In genomic region chr13:27662738-27663470, GRCh38 we compare ENCODE assay signal across 20 cellular contexts. TPM values are rescaled to one million over a fixed set of nuclear protein-coding genes. Genes with fewer than 3 reads are reported as not detected.
A peak's percentile ranks its signal among the peaks of the same experiment; 100 is the strongest.
DNase-seq lines count a peak whose midpoint lies in the region; ATAC-seq, FAIRE-seq and TF ChIP-seq lines count a peak whose summit lies in the region.
"Had no signal": no experiment of that assay in that cellular context is flagged by ENCODE, and none has a peak within 500 bp of the region (broad histone marks: within the 10 kb centered on the region; RNA-seq: fewer than 3 reads in every experiment).

No MANE protein-coding gene starts in this region.

- dilution Hi-C loops in keratinocyte (cut with MboI; ENCODE audit: extremely low pct_ligation_motif_present, low sequenced_read_pairs) = no loop called here

- no peak overlapping the region for H3K4me3 ChIP-seq in right atrium auricular region
- H3K4me3 ChIP-seq in keratinocyte (ENCODE audit: control insufficient read depth in 2 of 3, extremely low read depth in 1 of 3, insufficient read depth in 2 of 3, low read depth in 1 of 3, low read length in 3 of 3) = no peak overlapping the region
- H3K4me3 ChIP-seq: GM23338, SJSA1 had no signal

- no peaks in the 10 kb centered on the region for H3K9me3 ChIP-seq in right atrium auricular region
- no peaks in the 10 kb centered on the region for H3K9me3 ChIP-seq in keratinocyte (ENCODE audit: control insufficient read depth, low read depth, low read length)
- H3K9me3 ChIP-seq: SJSA1 had no signal

- no peaks in the 10 kb centered on the region for H4K20me1 ChIP-seq in keratinocyte (ENCODE audit: control insufficient read depth, extremely low read depth, insufficient read depth, low read length)

- H3K4me1 ChIP-seq in right atrium auricular region = peaks cover 0 to 44% of the 10 kb centered on the region in 2 donors
- peaks cover 31% of the 10 kb centered on the region for H3K4me1 ChIP-seq in keratinocyte (ENCODE audit: control insufficient read depth, extremely low read depth, insufficient read depth, low read length)
- H3K4me1 ChIP-seq: SJSA1 had no signal

- TF ChIP-seq CTCF in right atrium auricular region (IDR thresholded peaks at IDR 0.05) (no peak), keratinocyte (optimal IDR thresholded peaks at IDR 0.05 in 1 of 3, IDR thresholded peaks at IDR 0.05 in 1 of 3, conservative IDR thresholded peaks at IDR 0.05 in 1 of 3; ENCODE audit: extremely low read depth in 1 of 3, insufficient read depth in 2 of 3, low read length in 3 of 3) (no peak)

- H3K27me3 ChIP-seq in right atrium auricular region (no peaks in the 10 kb centered on the region), keratinocyte (ENCODE audit: control insufficient read depth, extremely low read depth, insufficient read depth, low read length) (no peaks in the 10 kb centered on the region)
- H3K27me3 ChIP-seq: SJSA1 had no signal

- peak; percentile 62 for ATAC-seq in left ventricle myocardium superior
- no peak for ATAC-seq in HG03378 (IDR thresholded peaks at IDR 0.05; ENCODE audit: unreplicated experiment)
- no peak for ATAC-seq in GM18511 (IDR thresholded peaks at IDR 0.05; ENCODE audit: unreplicated experiment)
- ATAC-seq: HCT116, PC-3 had no signal

- intact Hi-C loops in left ventricle myocardium superior (cut with micrococcal nuclease) = no loop called here

- H3K9ac ChIP-seq in keratinocyte (ENCODE audit: control insufficient read depth, extremely low read depth, insufficient read depth, low read length) = no peak overlapping the region

- peaks cover 3% of the 10 kb centered on the region for H3K9me1 ChIP-seq in keratinocyte (ENCODE audit: control insufficient read depth, extremely low read depth, insufficient read depth, low read length)

- H3K36me3 ChIP-seq in right atrium auricular region (no peaks in the 10 kb centered on the region), keratinocyte (ENCODE audit: control insufficient read depth in 2 of 2, extremely low read depth in 1 of 2, insufficient read depth in 2 of 2, low read length in 2 of 2) (peaks cover 2% of the 10 kb centered on the region in 2 experiments)
- H3K36me3 ChIP-seq: SJSA1 had no signal

- H2AFZ ChIP-seq in keratinocyte (ENCODE audit: control insufficient read depth, low read length) = no peak overlapping the region
- H2AFZ ChIP-seq: GM23338 had no signal

- peaks cover 3% of the 10 kb centered on the region for H3K79me2 ChIP-seq in keratinocyte (ENCODE audit: control insufficient read depth, insufficient read depth, low read length)

- FAIRE-seq in keratinocyte (lab: Jason Lieb, UNC) = no peak
- FAIRE-seq: G401.6, GM19239 had no signal

- H3K4me2 ChIP-seq in keratinocyte (ENCODE audit: control insufficient read depth, extremely low read depth, insufficient read depth, low read depth, low read length) = peak overlapping the region; percentile 12
- H3K4me2 ChIP-seq: GM23338 had no signal

- H3K27ac ChIP-seq in right atrium auricular region (no peak overlapping the region), keratinocyte (ENCODE audit: control insufficient read depth, insufficient read depth, low read length) (no peak overlapping the region)
- H3K27ac ChIP-seq: SJSA1 had no signal

- DNase-seq in left ventricle myocardium superior (no peak), right atrium auricular region (ENCODE audit: low spot score) (no peak), NCI-H524 (lab: John Stamatoyannopoulos, UW) (peak; percentile 57 to 73), keratinocyte (ENCODE audit: low read depth, low spot score) (no peak)
- no peak for DNase-seq in activated T-cell treated with anti-CD3 and anti-CD28 coated beads, Interleukin-2, amount 50 U/mL, for 1 hour
- DNase-seq: ACHN, C1 segment of cervical spinal cord, COR-L47, DMS 273 treated with DMSO at 0.1 percent for 48 hours, DND-41, NCI-H1105, NCI-H2081, PC-3 had no signal

RNA-seq across cellular contexts. Expression of gene POLR1D, which starts 41.2 kb away (rescaled TPM):
- total RNA-seq in left ventricle myocardium superior (97.4 TPM), right atrium auricular region (10 to 100 TPM; 75.6 to 89.3 TPM)
- polyA plus RNA-seq in keratinocyte = 152 to 235 TPM (median 204 TPM) in 3 replicates
- 183 TPM for polyA plus RNA-seq in keratinocyte (2011; ENCODE audit: low read depth)
- polyA plus RNA-seq in keratinocyte (2011; cell fraction: cytosol; rRNA removed) = 199 and 322 TPM in 2 replicates
- 96.8 and 102 TPM in 2 replicates for polyA plus RNA-seq in keratinocyte (2011; cell fraction: nucleus; rRNA removed)
- polyA plus RNA-seq in keratinocyte (2012; ENCODE audit: low replicate concordance) = 193 and 217 TPM in 2 replicates
- polyA minus RNA-seq in keratinocyte = 29.4 to 86.5 TPM (median 63.1 TPM) in 3 replicates
- polyA minus RNA-seq in keratinocyte (2011; cell fraction: cytosol; rRNA and poly(A)+ RNA removed) = 79.4 TPM
- polyA minus RNA-seq in keratinocyte (2011; cell fraction: nucleus; rRNA and poly(A)+ RNA removed) = 18.8 and 27.7 TPM in 2 replicates

RNA-seq across cellular contexts. Expression of gene LNX2, which starts 42.6 kb away (rescaled TPM):
- 11.4 TPM for total RNA-seq in left ventricle myocardium superior
- 10 to 100 TPM; 13.0 to 15.2 TPM for total RNA-seq in right atrium auricular region
- polyA plus RNA-seq in keratinocyte = 12.1 to 17.0 TPM (median 14.4 TPM) in 3 replicates
- polyA plus RNA-seq in keratinocyte (2011; ENCODE audit: low read depth) = 5.5 TPM
- polyA plus RNA-seq in keratinocyte (2011; cell fraction: cytosol; rRNA removed) = 9.5 and 13.5 TPM in 2 replicates
- polyA plus RNA-seq in keratinocyte (2011; cell fraction: nucleus; rRNA removed) = 18.1 and 19.1 TPM in 2 replicates
- polyA plus RNA-seq in keratinocyte (2012; ENCODE audit: low replicate concordance) = 9.1 and 10.4 TPM in 2 replicates
- polyA minus RNA-seq in keratinocyte = 16.2 to 22.1 TPM (median 19.6 TPM) in 3 replicates
- 11.5 TPM for polyA minus RNA-seq in keratinocyte (2011; cell fraction: cytosol; rRNA and poly(A)+ RNA removed)
- polyA minus RNA-seq in keratinocyte (2011; cell fraction: nucleus; rRNA and poly(A)+ RNA removed) = 17.7 and 35.8 TPM in 2 replicates

Comparison
In these comparisons a context has a peak if more than half of its experiments do, and no peak if none do; other contexts are left out.
1. DNase-seq: peak in NCI-H524 (2 of 2); none in left ventricle myocardium superior (single experiment), right atrium auricular region (single experiment), keratinocyte (single experiment) and activated T-cell treated with anti-CD3 and anti-CD28 coated beads, Interleukin-2, amount 50 U/mL, for 1 hour (single experiment).